Comparison of ENCODE assay signal across 17 cellular contexts in the genomic region with DNA sequence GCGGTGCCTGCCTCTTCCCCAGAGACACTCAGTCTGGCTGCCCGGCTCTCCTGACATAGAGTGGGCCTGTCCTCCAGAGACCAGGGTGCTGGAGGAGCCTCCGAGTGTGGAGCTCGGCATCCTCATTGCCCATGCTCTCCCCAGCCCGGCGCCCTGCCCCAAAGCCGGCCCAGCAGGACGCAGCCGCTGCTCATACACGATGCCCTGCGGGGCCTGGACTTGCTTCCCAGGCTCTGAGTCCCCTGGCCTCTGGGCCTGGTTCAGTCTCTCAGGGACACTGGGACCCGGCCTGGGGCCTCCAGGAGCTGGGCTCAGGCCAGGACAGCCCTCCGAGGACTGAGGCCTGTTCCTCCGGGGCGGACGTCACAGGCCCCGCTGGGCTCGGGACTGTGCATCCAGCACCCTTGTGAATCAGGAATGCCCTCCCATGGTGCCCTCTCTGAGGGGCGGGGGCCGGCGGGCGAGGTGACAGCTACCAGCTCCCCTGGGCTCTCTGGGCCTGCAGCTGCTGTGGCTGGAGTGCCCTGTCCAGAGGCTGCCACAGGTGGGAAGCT. TPM values are rescaled to one million over a fixed set of nuclear protein-coding genes. Genes with fewer than 3 reads are reported as not detected.
DNase-seq lines count a peak whose midpoint lies in the region; ATAC-seq, FAIRE-seq and TF ChIP-seq lines count a peak whose summit lies in the region.
"Had no signal": no experiment of that assay in that cellular context is flagged by ENCODE, and none has a peak within 500 bp of the region (broad histone marks: within the 10 kb centered on the region; RNA-seq: fewer than 3 reads in every experiment).

No MANE protein-coding gene starts in this region.

- H2BK15ac ChIP-seq in mesenchymal stem cell (ENCODE audit: low read depth, poor library complexity, severe bottlenecking) = no peak overlapping the region

- H3K27me3 ChIP-seq in BLaER1 (0 out of 2 replicates have a peak, but pooled peaks cover 3% of the 10 kb centered on the region), gastroesophageal sphincter (no peaks in the 10 kb centered on the region), mesenchymal stem cell (ENCODE audit: control insufficient read depth in 1 of 2, insufficient read depth in 1 of 2, low read length in 2 of 2) (peaks cover 8 to 34% of the 10 kb centered on the region in 2 experiments)
- H3K27me3 ChIP-seq: SJCRH30, tibial artery had no signal

- H3K18ac ChIP-seq in mesenchymal stem cell (ENCODE audit: low read depth in 1 of 2, low read length in 2 of 2) = no peak overlapping the region

- H3K4me3 ChIP-seq in BLaER1 (no peak overlapping the region), HEK293 (ENCODE audit: low read depth, low read length) (no peak overlapping the region), gastroesophageal sphincter (no peak overlapping the region), mesenchymal stem cell (ENCODE audit: insufficient read depth in 1 of 2, low read depth in 1 of 2, low read length in 2 of 2) (no peak overlapping the region)
- H3K4me3 ChIP-seq: SJCRH30, skin epidermis, tibial artery had no signal

- no peak overlapping the region for H3K14ac ChIP-seq in mesenchymal stem cell (ENCODE audit: low read length in 2 of 2)

- WGBS in gastroesophageal sphincter (ENCODE audit: low coverage in 1 of 2), 2 donors = no CpG with 5 or more reads among the region's 22 CpGs
- WGBS in mesenchymal stem cell = 94% methylated on average over 22 of the region's 22 CpGs

- no peak overlapping the region for H3K23ac ChIP-seq in mesenchymal stem cell (ENCODE audit: low read length in 2 of 2)

- no peak for TF ChIP-seq EP300 in gastroesophageal sphincter (IDR thresholded peaks at IDR 0.05)

- no peak overlapping the region for H3K4ac ChIP-seq in mesenchymal stem cell (ENCODE audit: low read depth in 1 of 2, low read length in 2 of 2)

- H3K27ac ChIP-seq in BLaER1 = peak overlapping the region; percentile 18; the same call in 1 of the 2 replicates
- no peak overlapping the region for H3K27ac ChIP-seq in HEK293 (ENCODE audit: extremely low read depth, low read depth, low read length)
- peak overlapping the region in 3 of 4 donors; percentile 76 to 85 (median 78) for H3K27ac ChIP-seq in gastroesophageal sphincter
- no peak overlapping the region for H3K27ac ChIP-seq in mesenchymal stem cell (ENCODE audit: low read length, poor library complexity, severe bottlenecking)
- H3K27ac ChIP-seq: SJCRH30, skin epidermis, tibial artery had no signal

- H2BK5ac ChIP-seq in mesenchymal stem cell (ENCODE audit: low read depth, low read length, poor library complexity, severe bottlenecking) = no peak overlapping the region

- H3K9me3 ChIP-seq in BLaER1 (no peaks in the 10 kb centered on the region), HEK293 (ENCODE audit: control insufficient read depth, insufficient read depth, low read depth, low read length) (no peaks in the 10 kb centered on the region), gastroesophageal sphincter (no peaks in the 10 kb centered on the region), mesenchymal stem cell (ENCODE audit: control insufficient read depth, low read length) (no peaks in the 10 kb centered on the region)
- H3K9me3 ChIP-seq: SJCRH30, tibial artery had no signal

- no peak for FAIRE-seq in HTR-8/SVneo (lab: Jason Lieb, UNC)
- FAIRE-seq: D721Med, keratinocyte had no signal

- peaks cover 74% of the 10 kb centered on the region for H4K20me1 ChIP-seq in BLaER1

- no peak overlapping the region for H2AFZ ChIP-seq in mesenchymal stem cell (ENCODE audit: low read depth, low read length)

- no peak overlapping the region for H2BK12ac ChIP-seq in mesenchymal stem cell (ENCODE audit: low read length in 2 of 2)

- no peak overlapping the region for H4K91ac ChIP-seq in mesenchymal stem cell (ENCODE audit: low read length)

- no peak overlapping the region for H2AK5ac ChIP-seq in mesenchymal stem cell (ENCODE audit: low read length, severe bottlenecking)

- peak; percentile 54 for DNase-seq in sciatic nerve (ENCODE audit: low spot score)
- DNase-seq in HTR-8/SVneo (ENCODE audit: insufficient read length, low spot score) = no peak
- DNase-seq in mesenchymal stem cell = no peak
- DNase-seq: amniotic stem cell, foreskin melanocyte, KBM-7, NCI-H748 treated with DMSO at 0.1 percent for 48 hours, PC-3, SJCRH30 had no signal

- no peak for TF ChIP-seq POLR2A in gastroesophageal sphincter (IDR thresholded peaks at IDR 0.05)

- H4K8ac ChIP-seq in mesenchymal stem cell (ENCODE audit: low read length) = no peak overlapping the region

- H2BK120ac ChIP-seq in mesenchymal stem cell (ENCODE audit: low read depth, low read length) = no peak overlapping the region

- peaks cover 39% of the 10 kb centered on the region for H3K36me3 ChIP-seq in BLaER1
- peaks cover 0 to 31% of the 10 kb centered on the region in 2 experiments; a peak in 1 of 3 replicates for H3K36me3 ChIP-seq in HEK293 (ENCODE audit: control insufficient read depth in 2 of 2, insufficient read depth in 1 of 2, low read length in 2 of 2)
- peaks cover 0 to 15% of the 10 kb centered on the region in 2 donors for H3K36me3 ChIP-seq in gastroesophageal sphincter
- peaks cover 5 to 31% of the 10 kb centered on the region in 2 experiments for H3K36me3 ChIP-seq in mesenchymal stem cell (ENCODE audit: control insufficient read depth in 1 of 2, insufficient read depth in 2 of 2, low read depth in 1 of 2, low read length in 2 of 2)
- H3K36me3 ChIP-seq: SJCRH30 had no signal

- peaks cover 39% of the 10 kb centered on the region for H3K4me1 ChIP-seq in BLaER1
- peaks cover 19% of the 10 kb centered on the region for H3K4me1 ChIP-seq in HEK293 (ENCODE audit: control insufficient read depth, insufficient read depth, low read length)
- H3K4me1 ChIP-seq in gastroesophageal sphincter = peaks cover 11 to 86% (median 55%) of the 10 kb centered on the region in 3 donors
- H3K4me1 ChIP-seq in mesenchymal stem cell (ENCODE audit: control insufficient read depth, insufficient read depth, low read depth, low read length) = peaks cover 61% of the 10 kb centered on the region
- H3K4me1 ChIP-seq: SJCRH30 had no signal

- H3K4me2 ChIP-seq in BLaER1 = no peak overlapping the region
- H3K4me2 ChIP-seq in mesenchymal stem cell (ENCODE audit: low read length, poor library complexity, severe bottlenecking) = no peak overlapping the region

- no peaks in the 10 kb centered on the region for H3K79me1 ChIP-seq in mesenchymal stem cell (replicated peaks; ENCODE audit: low read length, poor library complexity, severe bottlenecking)

- POLR2A ChIA-PET in HEK293 (lab: Yijun Ruan, JAX) = interaction anchor here (0.8 to 1.1 kb wide), 4 partner anchors 12 to 223 kb away, joined by 3 to 4 read pairs (median 4); a partner anchor contains a TSS

- CTCF ChIA-PET in HEK293 (lab: Yijun Ruan, JAX) = interaction anchor here (0.6 to 5.4 kb wide), 15 partner anchors 10 to 539 kb away, joined by 3 to 39 read pairs (median 4); no protein-coding TSS in a partner anchor

- H3K9ac ChIP-seq in BLaER1 (no peak overlapping the region), mesenchymal stem cell (ENCODE audit: low read length) (no peak overlapping the region)

- intact Hi-C loops in sciatic nerve (cut with DNase I) = loop anchor here (5.0 kb wide), 1 partner anchor 232 kb away; no protein-coding TSS in a partner anchor

- ATAC-seq in gastroesophageal sphincter (no peak), sciatic nerve (no peak), HG03196 (IDR thresholded peaks at IDR 0.05; ENCODE audit: unreplicated experiment) (no peak)
- ATAC-seq: PC-3 had no signal

- TF ChIP-seq CTCF in HEK293 (tag by site-specific recombination; IDR thresholded peaks at IDR 0.05) (no peak), gastroesophageal sphincter (IDR thresholded peaks at IDR 0.05) (no peak)

TF ChIP-seq in HEK293, 187 proteins besides CTCF, POLR2A, EP300 and RAD21:
- 0 out of 2 replicates have a peak, but pooled peaks have one; percentile 44 for TF ChIP-seq SCRT1 (tag by site-specific recombination; IDR thresholded peaks at IDR 0.05; ENCODE audit: borderline replicate concordance)
- no peak for TF ChIP-seq ZSCAN23 (tag by site-specific recombination; IDR thresholded peaks at IDR 0.05)
- TF ChIP-seq SCRT2 (tag by site-specific recombination; IDR thresholded peaks at IDR 0.05) = peak; percentile 50; the same call in 1 of the 2 replicates
- TF ChIP-seq, protein P1, sequence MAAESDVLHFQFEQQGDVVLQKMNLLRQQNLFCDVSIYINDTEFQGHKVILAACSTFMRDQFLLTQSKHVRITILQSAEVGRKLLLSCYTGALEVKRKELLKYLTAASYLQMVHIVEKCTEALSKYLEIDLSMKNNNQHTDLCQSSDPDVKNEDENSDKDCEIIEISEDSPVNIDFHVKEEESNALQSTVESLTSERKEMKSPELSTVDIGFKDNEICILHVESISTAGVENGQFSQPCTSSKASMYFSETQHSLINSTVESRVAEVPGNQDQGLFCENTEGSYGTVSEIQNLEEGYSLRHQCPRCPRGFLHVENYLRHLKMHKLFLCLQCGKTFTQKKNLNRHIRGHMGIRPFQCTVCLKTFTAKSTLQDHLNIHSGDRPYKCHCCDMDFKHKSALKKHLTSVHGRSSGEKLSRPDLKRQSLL (tag by site-specific recombination; IDR thresholded peaks at IDR 0.05) = peak; percentile 46; the same call in 1 of the 2 replicates
- peak; percentile 11; the same call in 1 of the 2 replicates for TF ChIP-seq GLIS1 (tag by site-specific recombination; IDR thresholded peaks at IDR 0.05)

RNA-seq across cellular contexts. Expression of a gene that starts 23.2 kb away (rescaled TPM):
- total RNA-seq in gastroesophageal sphincter = 10 to 100 TPM; 13.3 to 42.8 (median 32.0) TPM
- 3.4 TPM for total RNA-seq in sciatic nerve
- polyA plus RNA-seq in mesenchymal stem cell (2013, experiment 1 of 2) = 1.9 TPM
- 1.9 TPM for polyA plus RNA-seq in mesenchymal stem cell (2013, experiment 2 of 2)

RNA-seq across cellular contexts. Expression of a gene that starts 57.8 kb away (rescaled TPM):
- 1 to 10 TPM; 2.1 to 8.7 (median 3.8) TPM for total RNA-seq in gastroesophageal sphincter
- 7.5 TPM for total RNA-seq in sciatic nerve
- polyA plus RNA-seq in mesenchymal stem cell (2013, experiment 1 of 2) = 0.48 TPM
- 0.42 TPM for polyA plus RNA-seq in mesenchymal stem cell (2013, experiment 2 of 2)

Comparison
In these comparisons a context has a peak if more than half of its experiments do, and no peak if none do; other contexts are left out.
1. H3K27ac ChIP-seq: peak in BLaER1 (single experiment) and gastroesophageal sphincter (3 of 4); none in HEK293 (single experiment) and mesenchymal stem cell (single experiment).